In the genomic region with DNA sequence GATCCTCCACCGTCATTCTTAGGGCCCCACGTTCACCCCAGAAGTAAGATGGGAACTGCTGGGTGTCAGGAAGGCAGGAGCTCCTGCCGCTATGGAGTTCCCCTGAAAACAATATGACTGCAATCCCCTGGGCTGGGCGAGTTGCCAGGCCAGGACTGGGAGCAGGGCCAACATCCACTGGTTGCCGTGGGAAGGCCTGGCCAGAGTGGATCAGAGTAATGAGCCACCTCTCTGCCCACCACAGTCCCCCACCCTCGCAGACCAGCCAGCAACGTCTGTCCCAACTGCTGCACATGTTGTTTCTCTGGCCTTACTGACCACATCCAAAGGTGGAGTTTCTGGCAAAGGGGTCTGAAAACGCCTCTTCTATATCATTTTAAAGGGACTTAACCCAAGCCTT, we compare ENCODE assay signal across 8 cellular contexts.
A peak's percentile ranks its signal among the peaks of the same experiment; 100 is the strongest.
DNase-seq lines count a peak whose midpoint lies in the region; ATAC-seq and TF ChIP-seq lines count a peak whose summit lies in the region.

No MANE protein-coding gene starts in this region.

- no peak overlapping the region for H3K4me2 ChIP-seq in GM23338

- no peaks in the 10 kb centered on the region for H3K79me2 ChIP-seq in GM23338 (replicated peaks; ENCODE audit: insufficient read depth)

- no peak for TF ChIP-seq POLR2A in Peyer's patch (IDR thresholded peaks at IDR 0.05)

- H3K4me3 ChIP-seq in Peyer's patch (no peak overlapping the region), foreskin fibroblast (ENCODE audit: low read depth in 1 of 2, low read length in 2 of 2) (no peak overlapping the region), GM23338 (no peak overlapping the region)

- H3K9me2 ChIP-seq in GM23338 (ENCODE audit: insufficient read depth) = no peaks in the 10 kb centered on the region; the same call in 1 of the 2 replicates

- H3K36me3 ChIP-seq in Peyer's patch (no peaks in the 10 kb centered on the region), GM23338 (ENCODE audit: insufficient read depth) (no peaks in the 10 kb centered on the region)

- H3F3A ChIP-seq in GM23338 (replicated peaks; ENCODE audit: low read depth) = no peaks in the 10 kb centered on the region

- H3K9me3 ChIP-seq in Peyer's patch = no peaks in the 10 kb centered on the region

- DNase-seq in G401 (ENCODE audit: low spot score) (peak; percentile 20), Peyer's patch (peak; percentile 19 to 68 (median 57)), foreskin fibroblast (peak; percentile 39 to 66), renal cortical epithelial cell (ENCODE audit: low read depth) (peak; percentile 92), GM23338 (ENCODE audit: low spot score) (no peak), ecto neural progenitor cell (ENCODE audit: low spot score) (no peak)
- no peak for DNase-seq in activated CD4-positive, alpha-beta T cell treated with anti-CD3 and anti-CD28 coated beads, Interleukin-2, amount 50 U/mL, for 48 hours
- no peak for DNase-seq in activated CD8-positive, alpha-beta memory T cell treated with anti-CD3 and anti-CD28 coated beads, Interleukin-2, amount 50 U/mL, for 4 hours

- H3K27me3 Mint-ChIP-seq in GM23338 (ENCODE audit: insufficient read depth, low read depth, poor library complexity) = peaks cover 5% of the 10 kb centered on the region

- TF ChIP-seq CTCF in Peyer's patch (IDR thresholded peaks at IDR 0.05) (no peak), foreskin fibroblast (IDR thresholded peaks at IDR 0.05; ENCODE audit: low read depth, low read length) (no peak), GM23338 (conservative IDR thresholded peaks at IDR 0.05; ENCODE audit: low read depth in 2 of 2) (no peak)

- H3K4me3 Mint-ChIP-seq in GM23338 = no peak overlapping the region

- H4K20me1 ChIP-seq in GM23338 (replicated peaks; ENCODE audit: insufficient read depth) = no peaks in the 10 kb centered on the region

- peaks cover 6% of the 10 kb centered on the region; the same call in 1 of the 3 replicates for H3K36me3 Mint-ChIP-seq in GM23338 (ENCODE audit: low read depth)

- H3K27ac Mint-ChIP-seq in GM23338 = no peak overlapping the region

- no peak for ATAC-seq in GM23338

- H3K27ac ChIP-seq in Peyer's patch = no peak overlapping the region
- H3K27ac ChIP-seq in GM23338 (ENCODE audit: low read depth) = no peak overlapping the region

- H3K27me3 ChIP-seq in Peyer's patch (no peaks in the 10 kb centered on the region), GM23338 (ENCODE audit: insufficient read depth) (no peaks in the 10 kb centered on the region)

- no peaks in the 10 kb centered on the region for H3K4me1 Mint-ChIP-seq in GM23338

- H3K4me1 ChIP-seq in Peyer's patch = peaks cover 0 to 13% (median 0%) of the 10 kb centered on the region in 4 donors
- H3K4me1 ChIP-seq in GM23338 (ENCODE audit: insufficient read depth) = no peaks in the 10 kb centered on the region

- H2AFZ ChIP-seq in GM23338 = no peak overlapping the region

- in situ Hi-C loops in G401 (cut with HindIII; ENCODE audit: low sequenced_read_pairs) = no loop called here

- peaks cover 10% of the 10 kb centered on the region for H3K9me3 Mint-ChIP-seq in GM23338

TF ChIP-seq in GM23338, 12 proteins besides CTCF, POLR2A, EP300 and RAD21 (continues in another document):
- TF ChIP-seq STAT1 (IDR thresholded peaks at IDR 0.05; ENCODE audit: unreplicated experiment) (no peak), ZNF331 (CRISPR knock-in tag; IDR thresholded peaks at IDR 0.05; ENCODE audit: low read depth) (no peak), JUNB (IDR thresholded peaks at IDR 0.05; ENCODE audit: unreplicated experiment) (no peak), CREB1 (CRISPR knock-in tag; IDR thresholded peaks at IDR 0.05; ENCODE audit: low read depth) (no peak), ETS1 (IDR thresholded peaks at IDR 0.05) (no peak), ZNF114 (CRISPR knock-in tag; IDR thresholded peaks at IDR 0.05) (no peak)
- TF ChIP-seq, protein P1, sequence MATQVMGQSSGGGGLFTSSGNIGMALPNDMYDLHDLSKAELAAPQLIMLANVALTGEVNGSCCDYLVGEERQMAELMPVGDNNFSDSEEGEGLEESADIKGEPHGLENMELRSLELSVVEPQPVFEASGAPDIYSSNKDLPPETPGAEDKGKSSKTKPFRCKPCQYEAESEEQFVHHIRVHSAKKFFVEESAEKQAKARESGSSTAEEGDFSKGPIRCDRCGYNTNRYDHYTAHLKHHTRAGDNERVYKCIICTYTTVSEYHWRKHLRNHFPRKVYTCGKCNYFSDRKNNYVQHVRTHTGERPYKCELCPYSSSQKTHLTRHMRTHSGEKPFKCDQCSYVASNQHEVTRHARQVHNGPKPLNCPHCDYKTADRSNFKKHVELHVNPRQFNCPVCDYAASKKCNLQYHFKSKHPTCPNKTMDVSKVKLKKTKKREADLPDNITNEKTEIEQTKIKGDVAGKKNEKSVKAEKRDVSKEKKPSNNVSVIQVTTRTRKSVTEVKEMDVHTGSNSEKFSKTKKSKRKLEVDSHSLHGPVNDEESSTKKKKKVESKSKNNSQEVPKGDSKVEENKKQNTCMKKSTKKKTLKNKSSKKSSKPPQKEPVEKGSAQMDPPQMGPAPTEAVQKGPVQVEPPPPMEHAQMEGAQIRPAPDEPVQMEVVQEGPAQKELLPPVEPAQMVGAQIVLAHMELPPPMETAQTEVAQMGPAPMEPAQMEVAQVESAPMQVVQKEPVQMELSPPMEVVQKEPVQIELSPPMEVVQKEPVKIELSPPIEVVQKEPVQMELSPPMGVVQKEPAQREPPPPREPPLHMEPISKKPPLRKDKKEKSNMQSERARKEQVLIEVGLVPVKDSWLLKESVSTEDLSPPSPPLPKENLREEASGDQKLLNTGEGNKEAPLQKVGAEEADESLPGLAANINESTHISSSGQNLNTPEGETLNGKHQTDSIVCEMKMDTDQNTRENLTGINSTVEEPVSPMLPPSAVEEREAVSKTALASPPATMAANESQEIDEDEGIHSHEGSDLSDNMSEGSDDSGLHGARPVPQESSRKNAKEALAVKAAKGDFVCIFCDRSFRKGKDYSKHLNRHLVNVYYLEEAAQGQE (IDR thresholded peaks at IDR 0.05; ENCODE audit: unreplicated experiment) = no peak

Comparison
In these comparisons a context has a peak if more than half of its experiments do, and no peak if none do; other contexts are left out.
1. DNase-seq: peak in G401 (single experiment), Peyer's patch (3 of 3), foreskin fibroblast (2 of 2) and renal cortical epithelial cell (single experiment); none in activated CD4-positive, alpha-beta T cell treated with anti-CD3 and anti-CD28 coated beads, Interleukin-2, amount 50 U/mL, for 48 hours (0 of 2), GM23338 (single experiment), ecto neural progenitor cell (single experiment) and activated CD8-positive, alpha-beta memory T cell treated with anti-CD3 and anti-CD28 coated beads, Interleukin-2, amount 50 U/mL, for 4 hours (single experiment).